8 cellular contexts compared by ENCODE assay signal in the genomic region with DNA sequence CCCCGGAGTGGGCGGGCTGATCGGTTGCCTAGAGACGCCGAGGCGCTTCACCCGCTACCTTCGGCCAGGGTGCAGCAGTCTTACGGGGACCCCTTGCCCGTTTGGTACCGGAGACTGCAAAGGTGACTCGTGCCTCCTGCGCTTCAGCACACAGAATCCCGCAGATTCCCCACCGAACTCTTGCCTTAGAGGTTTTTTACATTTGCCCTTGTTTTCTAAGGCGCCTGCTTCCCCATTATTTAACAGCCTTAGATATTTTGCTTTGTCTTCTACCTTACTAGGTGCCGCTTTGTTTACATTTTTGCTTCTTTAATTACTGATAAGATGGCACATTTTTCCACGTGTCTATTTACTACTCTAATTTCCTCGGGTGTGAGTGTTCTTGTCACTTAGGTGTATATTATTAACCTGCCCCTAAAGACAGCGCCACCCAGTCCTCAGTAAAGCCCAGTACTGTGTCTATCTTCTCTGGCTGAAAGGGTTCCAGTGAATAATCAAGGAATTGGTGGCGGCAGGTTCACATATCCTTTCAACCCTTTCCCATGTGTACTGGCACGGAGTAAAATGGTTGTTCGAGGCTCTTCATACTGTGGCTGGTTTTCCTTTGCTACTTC. TPM values are rescaled to one million over a fixed set of nuclear protein-coding genes. Genes with fewer than 3 reads are reported as not detected.
DNase-seq lines count a peak whose midpoint lies in the region; ATAC-seq and TF ChIP-seq lines count a peak whose summit lies in the region.

No MANE protein-coding gene starts in this region.

- peaks cover 8 to 19% (median 12%) of the 10 kb centered on the region in 4 donors for H3K4me1 ChIP-seq in upper lobe of left lung

- no peak for TF ChIP-seq EP300 in upper lobe of left lung (IDR thresholded peaks at IDR 0.05)

- no peaks in the 10 kb centered on the region for H3K9me3 ChIP-seq in upper lobe of left lung

- TF ChIP-seq CTCF in CD14-positive monocyte (IDR thresholded peaks at IDR 0.05) (no peak), astrocyte of the spinal cord (IDR thresholded peaks at IDR 0.05; ENCODE audit: low read depth, low read length) (peak; percentile 17), lower leg skin (IDR thresholded peaks at IDR 0.05) (no peak), upper lobe of left lung (IDR thresholded peaks at IDR 0.05) (no peak)

- peaks cover 0 to 2% (median 0%) of the 10 kb centered on the region in 3 donors for H3K27me3 Mint-ChIP-seq in CD14-positive monocyte (ENCODE audit: low read depth in 3 of 3)
- H3K27me3 Mint-ChIP-seq in IgD-negative memory B cell = no peaks in the 10 kb centered on the region

- intact Hi-C loops in CD14-positive monocyte (cut with micrococcal nuclease) = loop anchor here (5.0 to 10.0 kb wide), 4 partner anchors 66 to 893 kb away; partner anchors contain the start of genes COPS2 (in 1 of the 2), DUT (in 1 of the 2) and EID1 (in 1 of the 2)
- intact Hi-C loops in lower leg skin (cut with DNase I; ENCODE audit: low total_unique reads) = no loop called here

- H3K4me3 Mint-ChIP-seq in CD14-positive monocyte = peak overlapping the region; percentile 93 to 95
- peak overlapping the region; percentile 92 to 99 (median 97) for H3K4me3 Mint-ChIP-seq in IgD-negative memory B cell

- peaks cover 0 to 2% of the 10 kb centered on the region in 2 donors for H3K36me3 Mint-ChIP-seq in CD14-positive monocyte
- no peaks in the 10 kb centered on the region for H3K36me3 Mint-ChIP-seq in IgD-negative memory B cell

- H3K27ac Mint-ChIP-seq in CD14-positive monocyte (peak overlapping the region in 4 of 7 donors; percentile 40 to 84 (median 82)), IgD-negative memory B cell (peak overlapping the region; percentile 87 to 97 (median 94))

- no peak for TF ChIP-seq POLR2A in lower leg skin (IDR thresholded peaks at IDR 0.05)
- TF ChIP-seq POLR2A in upper lobe of left lung (IDR thresholded peaks at IDR 0.05) = no peak

- H3K27me3 ChIP-seq in upper lobe of left lung = no peaks in the 10 kb centered on the region

- peaks cover 23% of the 10 kb centered on the region for H3K4me1 Mint-ChIP-seq in CD14-positive monocyte
- H3K4me1 Mint-ChIP-seq in IgD-negative memory B cell = peaks cover 14 to 16% (median 14%) of the 10 kb centered on the region in 3 donors

- WGBS in lower leg skin, 2 donors = 5 to 7% methylated on average over 23 of the region's 23 CpGs
- 4% methylated on average over 16 to 18 of the region's 23 CpGs for WGBS in upper lobe of left lung, 2 donors

- H3K27ac ChIP-seq in upper lobe of left lung = peak overlapping the region in 1 of 4 donors; percentile 82

- ATAC-seq in upper lobe of left lung (ENCODE audit: low FRiP score in 2 of 2) (no peak), GM21786 (IDR thresholded peaks at IDR 0.05; ENCODE audit: unreplicated experiment) (no peak), HG02840 (IDR thresholded peaks at IDR 0.05; ENCODE audit: low FRiP score, unreplicated experiment) (no peak)

- no peak for DNase-seq in CD14-positive monocyte (ENCODE audit: low spot score)
- DNase-seq in astrocyte of the spinal cord (ENCODE audit: low read depth, low spot score) = no peak
- DNase-seq in lower leg skin (ENCODE audit: low spot score in 2 of 2) = no peak
- no peak for DNase-seq in upper lobe of left lung
- no peak for DNase-seq in C1 segment of cervical spinal cord (lab: John Stamatoyannopoulos, UW)

- H3K9me3 Mint-ChIP-seq in CD14-positive monocyte (peaks cover 0 to 2% (median 0%) of the 10 kb centered on the region in 7 donors), IgD-negative memory B cell (no peaks in the 10 kb centered on the region)

- no peaks in the 10 kb centered on the region for H3K36me3 ChIP-seq in upper lobe of left lung

- peak overlapping the region; percentile 99 for H3K4me3 ChIP-seq in astrocyte of the spinal cord (ENCODE audit: low read depth, low read length)
- H3K4me3 ChIP-seq in lower leg skin (ENCODE audit: low read depth, poor library complexity, severe bottlenecking) = peak overlapping the region; percentile 42
- H3K4me3 ChIP-seq in upper lobe of left lung = peak overlapping the region; percentile 50 to 97 (median 94)

- in situ Hi-C loops in astrocyte of the spinal cord (cut with HindIII; ENCODE audit: low sequenced_read_pairs) = no loop called here

RNA-seq across cellular contexts. Expression of gene CEP152, which starts 0.6 kb away (rescaled TPM):
- polyA plus RNA-seq in CD14-positive monocyte = 1 to 10 TPM; 1.0 to 3.8 TPM
- 8.4 TPM for polyA plus RNA-seq in IgD-negative memory B cell
- 1 to 10 TPM; 2.5 to 4.9 (median 3.5) TPM for total RNA-seq in lower leg skin
- total RNA-seq in upper lobe of left lung = 10 to 100 TPM in 3 of 6 donors, 1 to 10 TPM in 3; 2.3 to 58.9 (median 8.4) TPM

Comparison
In these comparisons a context has a peak if more than half of its experiments do, and no peak if none do; other contexts are left out.
1. H3K4me3 ChIP-seq: peak in every context shown above with its lines; median percentile 99 in astrocyte of the spinal cord; 94 in upper lobe of left lung; 42 in lower leg skin.